In genomic region chr17:13560935-13561334, GRCh38 we compare ENCODE assay signal across 19 cellular contexts. TPM values are rescaled to one million over a fixed set of nuclear protein-coding genes. Genes with fewer than 3 reads are reported as not detected.
"Had no signal": no experiment of that assay in that cellular context is flagged by ENCODE, and none has a peak within 500 bp of the region (broad histone marks: within the 10 kb centered on the region; RNA-seq: fewer than 3 reads in every experiment).

No MANE protein-coding gene starts in this region.

- DNase-seq: activated gamma-delta T cell treated with Interleukin-2 at 50 U/mL for 16 hours; activated T-cell treated with anti-CD3 and anti-CD28 coated beads, Interleukin-2, amount 50 U/mL, for 1 hour; adrenal gland; central memory CD4-positive, alpha-beta T cell; effector memory CD4-positive, alpha-beta T cell; hippocampal formation; left ventricle myocardium inferior; naive B cell; retina; sigmoid colon; spleen; stimulated activated CD4-positive, alpha-beta T cell treated with anti-CD3 and anti-CD28 coated beads, Interleukin-4, amount 100 ng/mL, for 24 hours; stimulated activated naive CD4-positive, alpha-beta T cell treated with Interleukin-2 at 50 U/mL for 16 hours; T-cell; upper lobe of left lung had no signal

- H3K9me3 ChIP-seq: adrenal gland, ascending aorta, left ventricle myocardium inferior, sigmoid colon, spleen, thoracic aorta, upper lobe of left lung had no signal

- H3K4me1 ChIP-seq: adrenal gland, ascending aorta, left ventricle myocardium inferior, neural progenitor cell, upper lobe of left lung had no signal

- ATAC-seq: T-cell, WTC11 had no signal

- H3K9ac ChIP-seq: neural progenitor cell had no signal

- H3K27ac ChIP-seq: ascending aorta, left ventricle myocardium inferior, neural progenitor cell, sigmoid colon, thoracic aorta, upper lobe of left lung had no signal

- H3K4me3 ChIP-seq: adrenal gland, ascending aorta, left ventricle myocardium inferior, neural progenitor cell, sigmoid colon, spleen, thoracic aorta, upper lobe of left lung had no signal

- H3K36me3 ChIP-seq: adrenal gland, ascending aorta, left ventricle myocardium inferior, neural progenitor cell, sigmoid colon, spleen, thoracic aorta, upper lobe of left lung had no signal

- H3K4me2 ChIP-seq: neural progenitor cell had no signal

- H3K27me3 ChIP-seq: adrenal gland, ascending aorta, neural progenitor cell, sigmoid colon, spleen, upper lobe of left lung had no signal

- H2AFZ ChIP-seq: neural progenitor cell had no signal

RNA-seq across cellular contexts. Expression of gene HS3ST3A1, which starts 40.8 kb away (rescaled TPM):
- total RNA-seq: ascending aorta had no signal
